In the genomic region with DNA sequence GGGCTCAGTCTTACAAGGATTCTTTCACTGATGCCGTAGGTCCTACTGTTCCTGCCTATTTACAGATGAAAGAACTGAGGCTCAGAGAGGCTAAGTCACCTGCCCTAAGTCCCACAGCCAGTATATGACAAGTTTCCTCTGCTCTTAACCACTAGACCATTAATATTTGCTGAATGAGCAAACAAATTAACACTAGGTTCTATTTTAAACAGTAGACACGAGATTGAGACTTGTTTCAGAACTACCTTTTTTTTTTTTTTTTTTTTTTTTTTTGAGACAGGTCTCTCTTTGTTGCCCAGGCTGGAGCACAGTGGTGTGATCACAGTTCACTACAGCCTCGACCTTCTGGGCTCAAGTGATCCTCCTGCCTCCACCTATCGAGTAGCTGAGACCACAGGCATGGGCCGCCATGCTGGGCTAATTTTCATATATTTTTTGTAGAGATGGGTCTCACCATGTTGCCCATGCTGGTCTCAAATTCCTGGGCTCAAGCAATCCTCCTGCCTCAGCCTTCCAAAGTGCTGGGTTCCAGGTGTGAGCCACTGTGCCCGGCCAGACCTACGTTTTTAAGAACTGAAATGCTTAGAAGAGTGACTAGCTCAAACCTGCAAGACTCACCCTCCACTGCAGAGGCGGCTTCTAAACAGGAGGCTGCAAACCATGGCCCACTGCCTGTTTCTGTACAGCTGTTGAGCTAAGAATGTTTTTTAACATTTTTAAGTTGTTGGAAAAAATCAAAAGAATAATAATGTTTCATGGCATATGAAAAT, we compare ENCODE assay signal across 1 cellular context.
TF ChIP-seq lines count a peak whose summit lies in the region.

No MANE protein-coding gene starts in this region.

TF ChIP-seq in IMR-90, 13 proteins besides CTCF, POLR2A, EP300 and RAD21:
- TF ChIP-seq, protein P1, sequence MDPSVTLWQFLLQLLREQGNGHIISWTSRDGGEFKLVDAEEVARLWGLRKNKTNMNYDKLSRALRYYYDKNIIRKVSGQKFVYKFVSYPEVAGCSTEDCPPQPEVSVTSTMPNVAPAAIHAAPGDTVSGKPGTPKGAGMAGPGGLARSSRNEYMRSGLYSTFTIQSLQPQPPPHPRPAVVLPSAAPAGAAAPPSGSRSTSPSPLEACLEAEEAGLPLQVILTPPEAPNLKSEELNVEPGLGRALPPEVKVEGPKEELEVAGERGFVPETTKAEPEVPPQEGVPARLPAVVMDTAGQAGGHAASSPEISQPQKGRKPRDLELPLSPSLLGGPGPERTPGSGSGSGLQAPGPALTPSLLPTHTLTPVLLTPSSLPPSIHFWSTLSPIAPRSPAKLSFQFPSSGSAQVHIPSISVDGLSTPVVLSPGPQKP (IDR thresholded peaks at IDR 0.05; ENCODE audit: borderline replicate concordance, low read depth, low read length) = no peak
- TF ChIP-seq MAFK (IDR thresholded peaks at IDR 0.05; ENCODE audit: low read depth, low read length) (no peak), MAZ (IDR thresholded peaks at IDR 0.05; ENCODE audit: borderline replicate concordance, low read depth, low read length) (no peak), FOS (IDR thresholded peaks at IDR 0.05; ENCODE audit: low read depth, low read length) (no peak), RCOR1 (IDR thresholded peaks at IDR 0.05; ENCODE audit: insufficient replicate concordance, low read length) (no peak), SMC3 (IDR thresholded peaks at IDR 0.05; ENCODE audit: low read depth, low read length) (no peak), RFX5 (IDR thresholded peaks at IDR 0.05; ENCODE audit: low read depth, low read length) (no peak), BHLHE40 (IDR thresholded peaks at IDR 0.05; ENCODE audit: low read depth, low read length) (no peak), CHD1 (IDR thresholded peaks at IDR 0.05; ENCODE audit: low read depth, low read length) (no peak)
